Comparison of ENCODE assay signal across 16 cellular contexts in the genomic region with DNA sequence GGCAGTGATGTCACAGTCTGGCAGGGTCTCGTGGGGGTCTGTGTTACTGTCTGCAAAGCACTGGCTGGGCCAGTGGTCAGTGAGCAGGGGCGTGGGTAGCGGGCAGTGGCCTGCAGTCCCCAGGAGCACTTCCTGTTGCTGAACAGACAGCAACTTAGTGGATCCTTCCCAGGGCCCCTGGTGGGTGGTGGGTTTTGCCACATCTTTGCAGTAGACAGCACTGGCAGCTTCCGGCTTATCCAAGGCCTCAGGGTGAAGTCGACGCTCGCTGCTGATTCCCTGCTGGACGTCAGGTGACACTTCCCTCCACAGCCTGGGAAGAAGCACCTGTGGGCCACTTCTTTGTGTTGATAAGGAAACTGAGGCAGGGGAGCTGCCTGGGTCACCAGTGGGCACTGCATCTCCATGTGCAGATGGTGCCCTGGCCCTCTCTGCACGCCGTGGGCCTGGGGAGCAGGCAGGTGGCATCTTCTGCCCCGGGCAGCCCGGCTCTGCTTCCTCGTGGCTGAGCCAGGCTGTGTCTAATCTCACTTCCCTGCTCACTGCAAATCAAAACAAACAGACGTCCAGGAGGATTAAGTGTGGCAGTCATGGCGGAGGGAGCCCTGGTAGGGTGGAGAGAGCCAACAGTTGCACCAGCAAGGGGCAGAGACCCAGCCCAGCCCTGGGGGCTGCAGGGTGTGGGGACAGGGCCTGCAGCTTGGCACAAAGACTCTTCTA.
DNase-seq lines count a peak whose midpoint lies in the region; ATAC-seq, FAIRE-seq and TF ChIP-seq lines count a peak whose summit lies in the region.
"Had no signal": no experiment of that assay in that cellular context is flagged by ENCODE, and none has a peak within 500 bp of the region (broad histone marks: within the 10 kb centered on the region; RNA-seq: fewer than 3 reads in every experiment).

No MANE protein-coding gene starts in this region.

- ATAC-seq in GM18873 (IDR thresholded peaks at IDR 0.05; ENCODE audit: low FRiP score, unreplicated experiment) (no peak), GM19023 (IDR thresholded peaks at IDR 0.05; ENCODE audit: unreplicated experiment) (no peak), HG02571 (IDR thresholded peaks at IDR 0.05; ENCODE audit: unreplicated experiment) (no peak)
- ATAC-seq: foreskin keratinocyte had no signal

- H3K4me3 Mint-ChIP-seq in osteocyte (ENCODE audit: unreplicated experiment), result no peak overlapping the region
- H3K4me3 Mint-ChIP-seq: CD8-positive, alpha-beta memory T cell had no signal

- H3K9me3 ChIP-seq in BLaER1 treated with 17β-estradiol and CSF1 and Interleukin-3, amounts not matched to agents 10 nM and 100 nM (replicated peaks in 1 of 11), result no peaks in the 10 kb centered on the region

- H3K27me3 ChIP-seq in BLaER1 treated with 17β-estradiol and CSF1 and Interleukin-3, amounts not matched to agents 10 nM and 100 nM, result no peaks in the 10 kb centered on the region
- peaks cover 0 to 27% (median 0%) of the 10 kb centered on the region in 45 donors for H3K27me3 ChIP-seq in dorsolateral prefrontal cortex

- no peaks in the 10 kb centered on the region for H3K36me3 ChIP-seq in BLaER1 treated with 17β-estradiol and CSF1 and Interleukin-3, amounts not matched to agents 10 nM and 100 nM

- no peak for FAIRE-seq in GM12892 (lab: Jason Lieb, UNC)

- no peak overlapping the region for H3K4me3 ChIP-seq in BLaER1 treated with 17β-estradiol and CSF1 and Interleukin-3, amounts not matched to agents 10 nM and 100 nM
- no peak overlapping the region for H3K4me3 ChIP-seq in dorsolateral prefrontal cortex

- no peaks in the 10 kb centered on the region for H3K9me3 Mint-ChIP-seq in osteocyte (ENCODE audit: unreplicated experiment)
- H3K9me3 Mint-ChIP-seq: CD8-positive, alpha-beta memory T cell; naive B cell had no signal

- no peaks in the 10 kb centered on the region for H3K36me3 Mint-ChIP-seq in osteocyte (ENCODE audit: unreplicated experiment)
- H3K36me3 Mint-ChIP-seq: CD8-positive, alpha-beta memory T cell; naive B cell had no signal

- no peak for TF ChIP-seq POLR2A in GM12892 (IDR thresholded peaks at IDR 0.05; ENCODE audit: low read depth, low read length)

- no peak overlapping the region for H3K9ac ChIP-seq in BLaER1 treated with 17β-estradiol and CSF1 and Interleukin-3, amounts not matched to agents 10 nM and 100 nM

- DNase-seq in GM12892 (ENCODE audit: insufficient read length) (peak; percentile 15), dorsolateral prefrontal cortex (peak; percentile 1 to 35 (median 25)), osteocyte (ENCODE audit: extremely low spot score, unreplicated experiment) (peak; percentile 79), NCI-H2107 treated with DMSO at 0.1 percent for 48 hours (lab: John Stamatoyannopoulos, UW; ENCODE audit: unreplicated experiment) (no peak)
- DNase-seq: anterior cingulate cortex; effector memory CD4-positive, alpha-beta T cell; foreskin keratinocyte; IMR-90; naive B cell; NCI-H446; T1000 had no signal

- no peak overlapping the region for H3K27ac ChIP-seq in BLaER1 treated with 17β-estradiol and CSF1 and Interleukin-3, amounts not matched to agents 10 nM and 100 nM
- no peak overlapping the region for H3K27ac ChIP-seq in dorsolateral prefrontal cortex
- H3K27ac ChIP-seq: foreskin keratinocyte had no signal

- H3K4me1 ChIP-seq in BLaER1 treated with 17β-estradiol and CSF1 and Interleukin-3, amounts not matched to agents 10 nM and 100 nM, result peaks cover 35 to 72% (median 59%) of the 10 kb centered on the region in 10 experiments
- H3K4me1 ChIP-seq: foreskin keratinocyte had no signal

- peaks cover 0 to 75% (median 17%) of the 10 kb centered on the region in 11 experiments; a peak in 15 of 22 replicates for H4K20me1 ChIP-seq in BLaER1 treated with 17β-estradiol and CSF1 and Interleukin-3, amounts not matched to agents 10 nM and 100 nM

- H3K27ac Mint-ChIP-seq in osteocyte (ENCODE audit: unreplicated experiment), result no peak overlapping the region

- TF ChIP-seq CTCF in dorsolateral prefrontal cortex (IDR thresholded peaks at IDR 0.05 in 54 of 56, conservative IDR thresholded peaks at IDR 0.05 in 2 of 56; ENCODE audit: low read depth in 1 of 56, partially characterized antibody in 56 of 56), result no peak
- TF ChIP-seq CTCF in osteocyte (IDR thresholded peaks at IDR 0.05), result no peak

- peaks cover 3% of the 10 kb centered on the region for H3K4me1 Mint-ChIP-seq in osteocyte (ENCODE audit: unreplicated experiment)

- H3K27me3 Mint-ChIP-seq in osteocyte (ENCODE audit: unreplicated experiment), result peaks cover 20% of the 10 kb centered on the region

- intact Hi-C loops in dorsolateral prefrontal cortex (cut with DNase I), result loop anchor here in 1 of 2 donors (5.0 kb wide), 1 partner anchor 217 kb away; no protein-coding TSS in a partner anchor

- peak overlapping the region; percentile 2 to 97 (median 90); a peak in 17 of 22 replicates for H3K4me2 ChIP-seq in BLaER1 treated with 17β-estradiol and CSF1 and Interleukin-3, amounts not matched to agents 10 nM and 100 nM
